In the genomic region with DNA sequence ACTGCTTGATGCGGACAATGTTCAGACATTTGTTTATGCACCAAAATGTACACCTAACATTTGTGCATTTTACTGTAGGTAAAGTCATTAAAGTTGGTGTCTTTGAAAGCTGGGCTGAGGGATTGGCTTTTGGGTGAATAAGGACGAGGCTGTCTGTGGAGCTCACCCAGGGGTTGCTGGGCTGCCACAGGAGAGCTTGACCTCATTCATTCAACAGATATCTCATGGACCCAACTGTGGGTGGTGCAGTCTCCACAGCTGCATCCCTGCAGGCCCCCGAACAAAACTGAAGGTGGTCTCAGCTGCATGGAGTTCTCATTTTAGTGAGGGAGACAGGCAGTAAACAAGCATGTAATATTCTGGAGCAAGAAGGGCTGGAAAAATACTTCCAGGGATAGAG, we compare ENCODE assay signal across 23 cellular contexts. TPM values are rescaled to one million over a fixed set of nuclear protein-coding genes. Genes with fewer than 3 reads are reported as not detected.
A peak's percentile ranks its signal among the peaks of the same experiment; 100 is the strongest.
DNase-seq lines count a peak whose midpoint lies in the region; ATAC-seq and TF ChIP-seq lines count a peak whose summit lies in the region.
"Had no signal": no experiment of that assay in that cellular context is flagged by ENCODE, and none has a peak within 500 bp of the region (broad histone marks: within the 10 kb centered on the region; RNA-seq: fewer than 3 reads in every experiment).

No MANE protein-coding gene starts in this region.

- H3K79me2 ChIP-seq in DOHH2 (ENCODE audit: control insufficient read depth, low read length): peaks cover 12% of the 10 kb centered on the region

- no peak for DNase-seq in CD4-positive, alpha-beta memory T cell
- DNase-seq in activated naive CD8-positive, alpha-beta T cell treated with anti-CD3 and anti-CD28 coated beads, Interleukin-2, amount 50 U/mL, for 24 hours: no peak
- DNase-seq in natural killer cell (no peak), NCI-H2107 (lab: John Stamatoyannopoulos, UW) (no peak), NAMALWA (ENCODE audit: low spot score) (no peak)
- DNase-seq: activated CD4-positive, CD25-positive, alpha-beta regulatory T cell; AML-193; amygdala; cerebellar nuclear complex; effector memory CD4-positive, alpha-beta T cell; GF-D8; H9; heart left ventricle; MV-4-11; NCI-H526; SIG-M5; T-helper 2 cell; thyroid gland had no signal

- peak overlapping the region in 6 of 7 donors; percentile 63 to 86 (median 78) for H3K27ac Mint-ChIP-seq in CD4-positive, alpha-beta memory T cell
- H3K27ac Mint-ChIP-seq in activated naive CD8-positive, alpha-beta T cell treated with anti-CD3 and anti-CD28 coated beads, Interleukin-2, amount 50 U/mL, for 24 hours: peak overlapping the region; percentile 20
- H3K27ac Mint-ChIP-seq in natural killer cell: peak overlapping the region in 1 of 2 donors; percentile 60

- no peak overlapping the region for H3K4me3 ChIP-seq in CD4-positive, alpha-beta memory T cell (ENCODE audit: low read length in 2 of 2)
- no peak overlapping the region for H3K4me3 ChIP-seq in DOHH2 (ENCODE audit: low read length)
- H3K4me3 ChIP-seq: GM12878, heart left ventricle, smooth muscle cell, thyroid gland had no signal

- peaks cover 0 to 3% (median 0%) of the 10 kb centered on the region in 8 donors for H3K9me3 Mint-ChIP-seq in CD4-positive, alpha-beta memory T cell
- no peaks in the 10 kb centered on the region for H3K9me3 Mint-ChIP-seq in activated naive CD8-positive, alpha-beta T cell treated with anti-CD3 and anti-CD28 coated beads, Interleukin-2, amount 50 U/mL, for 24 hours
- H3K9me3 Mint-ChIP-seq in natural killer cell: no peaks in the 10 kb centered on the region
- H3K9me3 Mint-ChIP-seq: H9 had no signal

- H3K4me3 Mint-ChIP-seq in CD4-positive, alpha-beta memory T cell: peak overlapping the region in 7 of 8 donors; percentile 11 to 86 (median 29)
- H3K4me3 Mint-ChIP-seq in activated naive CD8-positive, alpha-beta T cell treated with anti-CD3 and anti-CD28 coated beads, Interleukin-2, amount 50 U/mL, for 24 hours: no peak overlapping the region
- H3K4me3 Mint-ChIP-seq in natural killer cell: peak overlapping the region; percentile 36
- H3K4me3 Mint-ChIP-seq: H9 had no signal

- ATAC-seq in activated naive CD8-positive, alpha-beta T cell treated with anti-CD3 and anti-CD28 coated beads, Interleukin-2, amount 50 U/mL, for 24 hours: no peak
- no peak for ATAC-seq in natural killer cell
- ATAC-seq in GM18868 (IDR thresholded peaks at IDR 0.05; ENCODE audit: unreplicated experiment): no peak
- ATAC-seq in GM21515 (IDR thresholded peaks at IDR 0.05; ENCODE audit: unreplicated experiment): no peak
- ATAC-seq: GM12878, heart left ventricle had no signal

- no peaks in the 10 kb centered on the region for H3K9me2 ChIP-seq in DOHH2 (replicated peaks; ENCODE audit: control insufficient read depth, low read length)

- TF ChIP-seq CTCF in DOHH2 (IDR thresholded peaks at IDR 0.05; ENCODE audit: low read depth, low read length, poor library complexity, severe bottlenecking) (no peak), natural killer cell (IDR thresholded peaks at IDR 0.05) (no peak)

- peaks cover 20 to 49% of the 10 kb centered on the region in 2 donors for H3K36me3 Mint-ChIP-seq in CD4-positive, alpha-beta memory T cell
- peaks cover 20% of the 10 kb centered on the region for H3K36me3 Mint-ChIP-seq in activated naive CD8-positive, alpha-beta T cell treated with anti-CD3 and anti-CD28 coated beads, Interleukin-2, amount 50 U/mL, for 24 hours (ENCODE audit: low read depth)
- peaks cover 8% of the 10 kb centered on the region for H3K36me3 Mint-ChIP-seq in natural killer cell

- CTCF ChIA-PET in CD4-positive, alpha-beta memory T cell (lab: Charles Lee; ENCODE audit: partially characterized antibody): no interaction called here

- no peak overlapping the region for H3K27ac ChIP-seq in CD4-positive, alpha-beta memory T cell (ENCODE audit: low read depth, low read length)
- H3K27ac ChIP-seq in DOHH2 (ENCODE audit: low read depth, low read length): peak overlapping the region; percentile 91
- H3K27ac ChIP-seq: heart left ventricle, thyroid gland had no signal

- peaks cover 41% of the 10 kb centered on the region for H3K36me3 ChIP-seq in CD4-positive, alpha-beta memory T cell (ENCODE audit: insufficient read depth, low read length)
- peaks cover 76% of the 10 kb centered on the region for H3K36me3 ChIP-seq in DOHH2 (ENCODE audit: control insufficient read depth, low read length)

- H3F3A ChIP-seq in DOHH2 (ENCODE audit: control insufficient read depth, insufficient read depth): peaks cover 39% of the 10 kb centered on the region

- no peaks in the 10 kb centered on the region for H3K27me3 Mint-ChIP-seq in CD4-positive, alpha-beta memory T cell
- H3K27me3 Mint-ChIP-seq in activated naive CD8-positive, alpha-beta T cell treated with anti-CD3 and anti-CD28 coated beads, Interleukin-2, amount 50 U/mL, for 24 hours: no peaks in the 10 kb centered on the region
- H3K27me3 Mint-ChIP-seq in natural killer cell (ENCODE audit: low read depth in 2 of 2): no peaks in the 10 kb centered on the region

- no peaks in the 10 kb centered on the region for H3K27me3 ChIP-seq in CD4-positive, alpha-beta memory T cell (ENCODE audit: insufficient read depth, low read length)
- no peaks in the 10 kb centered on the region for H3K27me3 ChIP-seq in DOHH2 (ENCODE audit: control insufficient read depth, low read length)
- H3K27me3 ChIP-seq: heart left ventricle, thyroid gland had no signal

- H4K20me1 ChIP-seq in DOHH2 (ENCODE audit: control insufficient read depth, insufficient read depth, low read depth, low read length): no peaks in the 10 kb centered on the region

- no peaks in the 10 kb centered on the region for H3K9me3 ChIP-seq in CD4-positive, alpha-beta memory T cell (ENCODE audit: control insufficient read depth in 1 of 2, low read length in 2 of 2)
- H3K9me3 ChIP-seq in DOHH2 (ENCODE audit: control insufficient read depth, insufficient read depth, low read length): no peaks in the 10 kb centered on the region
- H3K9me3 ChIP-seq: heart left ventricle, thyroid gland had no signal

- no peak overlapping the region for H3K4me2 ChIP-seq in DOHH2 (ENCODE audit: low read length)
- H3K4me2 ChIP-seq: smooth muscle cell had no signal

- intact Hi-C loops in CD4-positive, alpha-beta memory T cell (cut with micrococcal nuclease): no loop called here
- intact Hi-C loops in natural killer cell (cut with micrococcal nuclease): no loop called here

- POLR2A ChIA-PET in CD4-positive, alpha-beta memory T cell (lab: Charles Lee; ENCODE audit: partially characterized antibody): no interaction called here

- H3K4me1 Mint-ChIP-seq in CD4-positive, alpha-beta memory T cell: peaks cover 43 to 65% (median 55%) of the 10 kb centered on the region in 4 donors
- H3K4me1 Mint-ChIP-seq in activated naive CD8-positive, alpha-beta T cell treated with anti-CD3 and anti-CD28 coated beads, Interleukin-2, amount 50 U/mL, for 24 hours: peaks cover 58% of the 10 kb centered on the region
- peaks cover 51 to 59% of the 10 kb centered on the region in 2 donors for H3K4me1 Mint-ChIP-seq in natural killer cell

- H3K4me1 ChIP-seq in CD4-positive, alpha-beta memory T cell (ENCODE audit: insufficient read depth, low read length): peaks cover 61% of the 10 kb centered on the region
- peaks cover 55% of the 10 kb centered on the region for H3K4me1 ChIP-seq in DOHH2 (ENCODE audit: control insufficient read depth, low read length)

RNA-seq across cellular contexts. Expression of a gene that starts 32.7 kb away (rescaled TPM):
- total RNA-seq in CD4-positive, alpha-beta memory T cell: 10 to 100 TPM; 87.5 to 90.0 TPM
- polyA plus RNA-seq in CD4-positive, alpha-beta memory T cell: 10 to 100 TPM; 30.5 to 58.2 TPM
- 10 to 100 TPM; 74.4 to 93.2 (median 76.3) TPM for total RNA-seq in natural killer cell

RNA-seq across cellular contexts. Expression of a gene that starts 56.8 kb away (rescaled TPM):
- total RNA-seq in CD4-positive, alpha-beta memory T cell: 10 to 100 TPM; 63.3 to 81.1 TPM
- polyA plus RNA-seq in CD4-positive, alpha-beta memory T cell: 100 to 1,000 TPM; 138 to 199 TPM
- total RNA-seq in natural killer cell: 10 to 100 TPM; 31.3 to 49.8 (median 41.2) TPM
